ENCODE assay signal across 6 cellular contexts in the genomic region with DNA sequence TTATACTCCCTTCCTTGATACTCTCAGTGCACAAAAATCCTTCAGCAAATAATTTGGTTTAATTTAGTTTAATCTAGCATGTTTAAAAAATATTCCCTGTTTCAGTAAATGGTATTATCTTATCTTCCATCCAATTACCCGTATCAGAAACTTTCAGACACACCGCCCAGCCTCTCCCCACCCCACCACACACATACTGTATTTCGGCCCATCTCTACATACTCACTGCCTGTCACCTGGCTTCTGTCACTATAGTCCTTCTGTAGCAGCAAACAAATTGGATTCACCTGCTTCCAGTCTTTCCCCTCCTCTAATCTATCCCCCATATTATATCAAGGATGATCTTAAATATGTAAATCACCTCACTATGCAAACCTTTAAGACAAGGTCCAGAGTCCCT.
"Had no signal": no experiment of that assay in that cellular context is flagged by ENCODE, and none has a peak within 500 bp of the region (broad histone marks: within the 10 kb centered on the region; RNA-seq: fewer than 3 reads in every experiment).

No MANE protein-coding gene starts in this region.

- DNase-seq: IMR-90, KBM-7, KG1 had no signal

- ATAC-seq: HepG2, K562 had no signal

- H3K27ac ChIP-seq: HL-60 had no signal

- H3K4me3 ChIP-seq: K562 had no signal
